22 cellular contexts compared by ENCODE assay signal in genomic region chr5:40291338-40291737, GRCh38.
DNase-seq lines count a peak whose midpoint lies in the region; FAIRE-seq and TF ChIP-seq lines count a peak whose summit lies in the region.
"Had no signal": no experiment of that assay in that cellular context is flagged by ENCODE, and none has a peak within 500 bp of the region (broad histone marks: within the 10 kb centered on the region; RNA-seq: fewer than 3 reads in every experiment).

No MANE protein-coding gene starts in this region.

- H3K4me1 ChIP-seq in astrocyte (ENCODE audit: insufficient read depth, low read length) (no peaks in the 10 kb centered on the region), sigmoid colon (peaks cover 0 to 12% (median 0%) of the 10 kb centered on the region in 4 donors)
- H3K4me1 ChIP-seq: left ventricle myocardium inferior, pancreas had no signal

- TF ChIP-seq CTCF in HFFc6 (IDR thresholded peaks at IDR 0.05) (no peak), astrocyte (IDR thresholded peaks at IDR 0.05; ENCODE audit: insufficient read depth, low read depth, low read length) (no peak), fibroblast of pulmonary artery (IDR thresholded peaks at IDR 0.05; ENCODE audit: low read length, missing control alignments) (no peak), GM13977 (IDR thresholded peaks at IDR 0.05; ENCODE audit: extremely low read depth, insufficient read depth, missing control alignments) (no peak), sigmoid colon (IDR thresholded peaks at IDR 0.05) (no peak)

- no peak for FAIRE-seq in astrocyte (lab: Jason Lieb, UNC)
- FAIRE-seq: pancreas had no signal

- peak; percentile 37 for DNase-seq in HFFc6
- DNase-seq in astrocyte (ENCODE audit: low read depth): peak; percentile 75
- peak; percentile 35 for DNase-seq in fibroblast of pulmonary artery (ENCODE audit: low read depth)
- no peak for DNase-seq in GM13977 (ENCODE audit: low spot score)
- no peak for DNase-seq in KBM-7
- DNase-seq in sigmoid colon: no peak
- no peak for DNase-seq in DMS 273 treated with DMSO at 0.1 percent for 48 hours (lab: John Stamatoyannopoulos, UW)
- DNase-seq: activated CD8-positive, alpha-beta T cell treated with anti-CD3 and anti-CD28 coated beads, Interleukin-2, amount 10 ng/mL, durations not matched to agents 7 days and 5 days; activated T-cell treated with anti-CD3 and anti-CD28 coated beads, Interleukin-2, amount 50 U/mL, for 72 hours; cerebellar nuclear complex; DMS153; left ventricle myocardium inferior; MG63; NCI-H187; NCI-H524 treated with DMSO at 0.1 percent for 48 hours; pancreas; stimulated activated CD4-positive, alpha-beta T cell treated with anti-CD3 and anti-CD28 coated beads, Interleukin-4, amount 100 ng/mL, for 4 hours; stimulated activated CD8-positive, alpha-beta memory T cell treated with anti-CD3 and anti-CD28 coated beads, Interleukin-4, amount 100 ng/mL, for 48 hours had no signal

- no peak for TF ChIP-seq EP300 in sigmoid colon (IDR thresholded peaks at IDR 0.05)

- H3K4me3 ChIP-seq in astrocyte (ENCODE audit: insufficient read depth, low read depth, low read length): no peak overlapping the region
- H3K4me3 ChIP-seq in fibroblast of pulmonary artery (replicated peaks; ENCODE audit: low read depth, low read length): no peak overlapping the region
- no peak overlapping the region for H3K4me3 ChIP-seq in sigmoid colon
- H3K4me3 ChIP-seq: left ventricle myocardium inferior, MG63, pancreas, skin epidermis, thoracic aorta had no signal

- H3K9ac ChIP-seq in astrocyte (ENCODE audit: low read length): no peak overlapping the region

- H3K36me3 Mint-ChIP-seq in HFFc6 (ENCODE audit: low read depth): no peaks in the 10 kb centered on the region; the same call in 1 of the 2 replicates
- no peaks in the 10 kb centered on the region for H3K36me3 Mint-ChIP-seq in astrocyte (ENCODE audit: low read depth, unreplicated experiment)
- H3K36me3 Mint-ChIP-seq: WTC11 had no signal

- no peaks in the 10 kb centered on the region for H3K9me3 Mint-ChIP-seq in HFFc6
- H3K9me3 Mint-ChIP-seq in astrocyte (ENCODE audit: unreplicated experiment): no peaks in the 10 kb centered on the region

- peak overlapping the region; percentile 13; the same call in 1 of the 2 replicates for H3K27ac Mint-ChIP-seq in HFFc6
- no peak overlapping the region for H3K27ac Mint-ChIP-seq in astrocyte (ENCODE audit: unreplicated experiment)
- H3K27ac Mint-ChIP-seq: activated CD8-positive, alpha-beta T cell treated with anti-CD3 and anti-CD28 coated beads, Interleukin-2, amount 10 ng/mL, durations not matched to agents 7 days and 5 days; WTC11 had no signal

- no peak overlapping the region for H3K4me2 ChIP-seq in astrocyte (ENCODE audit: low read length)

- no peak overlapping the region for H2AFZ ChIP-seq in astrocyte (ENCODE audit: low read depth, low read length)

- peaks cover 12% of the 10 kb centered on the region for H3K27me3 Mint-ChIP-seq in HFFc6 (ENCODE audit: insufficient read depth)
- no peaks in the 10 kb centered on the region for H3K27me3 Mint-ChIP-seq in astrocyte (ENCODE audit: low read depth, unreplicated experiment)

- TF ChIP-seq POLR2A in sigmoid colon (IDR thresholded peaks at IDR 0.05): no peak

- no peaks in the 10 kb centered on the region for H4K20me1 ChIP-seq in astrocyte (ENCODE audit: insufficient read depth, low read length)

- 74 to 86% methylated on average over 2 of the region's 2 CpGs for WGBS in sigmoid colon, 2 donors

- no peaks in the 10 kb centered on the region for H3K9me3 ChIP-seq in astrocyte (ENCODE audit: insufficient read depth, low read depth, low read length)
- H3K9me3 ChIP-seq in sigmoid colon: no peaks in the 10 kb centered on the region
- H3K9me3 ChIP-seq: left ventricle myocardium inferior, MG63, pancreas, thoracic aorta had no signal

- H3K4me1 Mint-ChIP-seq in HFFc6 (ENCODE audit: low read depth) (peaks cover 24% of the 10 kb centered on the region), astrocyte (ENCODE audit: low read depth, unreplicated experiment) (no peaks in the 10 kb centered on the region)
- H3K4me1 Mint-ChIP-seq: WTC11 had no signal

- no peaks in the 10 kb centered on the region for H3K79me2 ChIP-seq in astrocyte (ENCODE audit: insufficient read depth, low read length)

- intact Hi-C loops in sigmoid colon (cut with DNase I): no loop called here

- in situ Hi-C loops in GM13977 (cut with MboI; ENCODE audit: low pct_unique_long_range_greater_than_20kb, low sequenced_read_pairs, unreplicated experiment): no loop called here
- in situ Hi-C loops in KBM-7 (cut with MboI; ENCODE audit: low pct_unique_long_range_greater_than_20kb, low sequenced_read_pairs): no loop called here

- no peaks in the 10 kb centered on the region for H3K27me3 ChIP-seq in astrocyte (ENCODE audit: insufficient read depth, low read length)
- no peaks in the 10 kb centered on the region for H3K27me3 ChIP-seq in sigmoid colon
- H3K27me3 ChIP-seq: MG63, pancreas had no signal

- H3K27ac ChIP-seq in astrocyte (ENCODE audit: low read depth, low read length) (no peak overlapping the region), sigmoid colon (no peak overlapping the region)
- H3K27ac ChIP-seq: C4-2B, left ventricle myocardium inferior, pancreas, skin epidermis, thoracic aorta had no signal

- no peak overlapping the region for H3K4me3 Mint-ChIP-seq in HFFc6
- H3K4me3 Mint-ChIP-seq in astrocyte (ENCODE audit: unreplicated experiment): no peak overlapping the region
- H3K4me3 Mint-ChIP-seq: activated CD8-positive, alpha-beta T cell treated with anti-CD3 and anti-CD28 coated beads, Interleukin-2, amount 10 ng/mL, durations not matched to agents 7 days and 5 days; activated T-cell treated with anti-CD3 and anti-CD28 coated beads, Interleukin-2, amount 50 U/mL, for 72 hours; WTC11 had no signal

- no peaks in the 10 kb centered on the region for H3K36me3 ChIP-seq in astrocyte (ENCODE audit: insufficient read depth, low read length)
- no peaks in the 10 kb centered on the region for H3K36me3 ChIP-seq in sigmoid colon
- H3K36me3 ChIP-seq: left ventricle myocardium inferior, MG63, pancreas, thoracic aorta had no signal

Comparison
In these comparisons a context has a peak if more than half of its experiments do, and no peak if none do; other contexts are left out.
1. DNase-seq: peak in HFFc6 (single experiment), astrocyte (single experiment) and fibroblast of pulmonary artery (single experiment); none in GM13977 (single experiment), KBM-7 (single experiment), sigmoid colon (single experiment) and DMS 273 treated with DMSO at 0.1 percent for 48 hours (single experiment).